ENCODE assay signal across 8 cellular contexts in genomic region chr19:38647966-38648788, GRCh38. TPM values are rescaled to one million over a fixed set of nuclear protein-coding genes. Genes with fewer than 3 reads are reported as not detected.
A peak's percentile ranks its signal among the peaks of the same experiment; 100 is the strongest.
DNase-seq lines count a peak whose midpoint lies in the region; ATAC-seq and TF ChIP-seq lines count a peak whose summit lies in the region.

No MANE protein-coding gene starts in this region.

- peak overlapping the region; percentile 88 for H3K4me2 ChIP-seq in hepatocyte

- CTCF ChIA-PET in activated CD4-positive, alpha-beta memory T cell treated with anti-CD3 and anti-CD28 coated beads, Interleukin-2, amount 10 ng/mL, durations not matched to agents 7 days and 5 days (lab: Charles Lee): interaction anchor here (0.9 to 3.3 kb wide), 16 partner anchors 10 to 283 kb away, joined by 3 to 34 read pairs (median 5); partner anchors contain the start of genes FAM98C, MRPS12 and SARS2

- peaks cover 23% of the 10 kb centered on the region for H4K20me1 ChIP-seq in hepatocyte (ENCODE audit: insufficient read depth, poor library complexity, severe bottlenecking)

- no peaks in the 10 kb centered on the region for H3K27me3 ChIP-seq in hepatocyte

- peak overlapping the region; percentile 85 for H3K27ac ChIP-seq in hepatocyte

- no peaks in the 10 kb centered on the region for H3K9me2 ChIP-seq in hepatocyte (replicated peaks; ENCODE audit: insufficient read depth)

- no peak overlapping the region for H2AFZ ChIP-seq in hepatocyte

- H3K9me3 Mint-ChIP-seq in activated CD4-positive, alpha-beta memory T cell treated with anti-CD3 and anti-CD28 coated beads, Interleukin-2, amount 10 ng/mL, durations not matched to agents 7 days and 5 days: no peaks in the 10 kb centered on the region
- no peaks in the 10 kb centered on the region for H3K9me3 Mint-ChIP-seq in stimulated activated effector memory CD8-positive, alpha-beta T cell treated with anti-CD3 and anti-CD28 coated beads, Interleukin-12 subunit alpha, Interleukin-12 subunit beta, amount 100 ng/mL, for 72 hours

- WGBS in hepatocyte (ENCODE audit: low lambda C conversion rate, missing lambda C conversion rate): 0% methylated on average over 11 of the region's 20 CpGs

- ATAC-seq in stimulated activated effector memory CD8-positive, alpha-beta T cell treated with anti-CD3 and anti-CD28 coated beads, Interleukin-12 subunit alpha, Interleukin-12 subunit beta, amount 100 ng/mL, for 72 hours: no peak
- ATAC-seq in HG02798 (IDR thresholded peaks at IDR 0.05; ENCODE audit: poor library complexity, unreplicated experiment): no peak
- ATAC-seq in GM19328 (IDR thresholded peaks at IDR 0.05; ENCODE audit: unreplicated experiment): no peak

- H3K4me3 ChIP-seq in hepatocyte: peak overlapping the region; percentile 91

- H3K36me3 Mint-ChIP-seq in activated CD4-positive, alpha-beta memory T cell treated with anti-CD3 and anti-CD28 coated beads, Interleukin-2, amount 10 ng/mL, durations not matched to agents 7 days and 5 days (ENCODE audit: low read depth): peaks cover 37% of the 10 kb centered on the region
- peaks cover 23% of the 10 kb centered on the region for H3K36me3 Mint-ChIP-seq in stimulated activated effector memory CD8-positive, alpha-beta T cell treated with anti-CD3 and anti-CD28 coated beads, Interleukin-12 subunit alpha, Interleukin-12 subunit beta, amount 100 ng/mL, for 72 hours

- no peaks in the 10 kb centered on the region for H3K9me3 ChIP-seq in hepatocyte (ENCODE audit: low read depth)

- H3K4me1 ChIP-seq in hepatocyte (ENCODE audit: insufficient read depth): peaks cover 24% of the 10 kb centered on the region

- DNase-seq in NCI-H1105 treated with DMSO at 0.1 percent for 48 hours (lab: John Stamatoyannopoulos, UW) (peak; percentile 10), NCI-H1105 (lab: John Stamatoyannopoulos, UW) (no peak), hepatocyte (ENCODE audit: low spot score) (peak; percentile 26), NCI-H187 (lab: John Stamatoyannopoulos, UW) (no peak)
- DNase-seq in activated CD4-positive, alpha-beta memory T cell treated with anti-CD3 and anti-CD28 coated beads, Interleukin-2, amount 10 ng/mL, durations not matched to agents 7 days and 5 days: no peak
- DNase-seq in stimulated activated effector memory CD8-positive, alpha-beta T cell treated with anti-CD3 and anti-CD28 coated beads, Interleukin-12 subunit alpha, Interleukin-12 subunit beta, amount 100 ng/mL, for 72 hours (ENCODE audit: low spot score in 2 of 2): peak in 1 of 2 donors; percentile 65

- peaks cover 49% of the 10 kb centered on the region for H3K4me1 Mint-ChIP-seq in activated CD4-positive, alpha-beta memory T cell treated with anti-CD3 and anti-CD28 coated beads, Interleukin-2, amount 10 ng/mL, durations not matched to agents 7 days and 5 days
- H3K4me1 Mint-ChIP-seq in stimulated activated effector memory CD8-positive, alpha-beta T cell treated with anti-CD3 and anti-CD28 coated beads, Interleukin-12 subunit alpha, Interleukin-12 subunit beta, amount 100 ng/mL, for 72 hours: peaks cover 49% of the 10 kb centered on the region

- no peaks in the 10 kb centered on the region for H3K27me3 Mint-ChIP-seq in activated CD4-positive, alpha-beta memory T cell treated with anti-CD3 and anti-CD28 coated beads, Interleukin-2, amount 10 ng/mL, durations not matched to agents 7 days and 5 days

- H3K4me3 Mint-ChIP-seq in activated CD4-positive, alpha-beta memory T cell treated with anti-CD3 and anti-CD28 coated beads, Interleukin-2, amount 10 ng/mL, durations not matched to agents 7 days and 5 days: peak overlapping the region; percentile 89
- H3K4me3 Mint-ChIP-seq in stimulated activated effector memory CD8-positive, alpha-beta T cell treated with anti-CD3 and anti-CD28 coated beads, Interleukin-12 subunit alpha, Interleukin-12 subunit beta, amount 100 ng/mL, for 72 hours: peak overlapping the region; percentile 91

- peak overlapping the region; percentile 80 for H3K27ac Mint-ChIP-seq in activated CD4-positive, alpha-beta memory T cell treated with anti-CD3 and anti-CD28 coated beads, Interleukin-2, amount 10 ng/mL, durations not matched to agents 7 days and 5 days
- H3K27ac Mint-ChIP-seq in stimulated activated effector memory CD8-positive, alpha-beta T cell treated with anti-CD3 and anti-CD28 coated beads, Interleukin-12 subunit alpha, Interleukin-12 subunit beta, amount 100 ng/mL, for 72 hours: peak overlapping the region; percentile 93

- H3K79me2 ChIP-seq in hepatocyte: peaks cover 53% of the 10 kb centered on the region

- no peaks in the 10 kb centered on the region for H3K36me3 ChIP-seq in hepatocyte (replicated peaks; ENCODE audit: insufficient read depth, low read depth)

- TF ChIP-seq CTCF in hepatocyte (IDR thresholded peaks at IDR 0.05; ENCODE audit: poor library complexity): no peak

- POLR2A ChIA-PET in activated CD4-positive, alpha-beta memory T cell treated with anti-CD3 and anti-CD28 coated beads, Interleukin-2, amount 10 ng/mL, durations not matched to agents 7 days and 5 days (lab: Charles Lee): interaction anchor here (0.7 to 5.2 kb wide), 26 partner anchors 8 to 788 kb away, joined by 3 to 30 read pairs (median 4); partner anchors contain the start of genes EIF3K, MAP4K1, MRPS12 and PSMD8

RNA-seq across cellular contexts. Expression of gene ACTN4, which starts 0.7 kb away (rescaled TPM):
- 100 to 1,000 TPM; 532 to 534 TPM for total RNA-seq in activated CD4-positive, alpha-beta memory T cell treated with anti-CD3 and anti-CD28 coated beads, Interleukin-2, amount 10 ng/mL, durations not matched to agents 7 days and 5 days
- 278 and 321 TPM in 2 replicates for total RNA-seq in hepatocyte
- 54.4 and 59.3 TPM in 2 replicates for polyA plus RNA-seq in hepatocyte

RNA-seq across cellular contexts. Expression of gene EIF3K, which starts 29.2 kb away (rescaled TPM):
- total RNA-seq in activated CD4-positive, alpha-beta memory T cell treated with anti-CD3 and anti-CD28 coated beads, Interleukin-2, amount 10 ng/mL, durations not matched to agents 7 days and 5 days: 100 to 1,000 TPM; 297 TPM
- 309 and 354 TPM in 2 replicates for total RNA-seq in hepatocyte
- polyA plus RNA-seq in hepatocyte: 170 and 171 TPM in 2 replicates

RNA-seq across cellular contexts. Expression of gene MAP4K1, which starts 30.4 kb away (rescaled TPM):
- 100 to 1,000 TPM; 374 to 383 TPM for total RNA-seq in activated CD4-positive, alpha-beta memory T cell treated with anti-CD3 and anti-CD28 coated beads, Interleukin-2, amount 10 ng/mL, durations not matched to agents 7 days and 5 days
- total RNA-seq in hepatocyte: 0.57 and 0.96 TPM in 2 replicates
- polyA plus RNA-seq in hepatocyte: 2.6 and 4.5 TPM in 2 replicates

Comparison
In these comparisons a context has a peak if more than half of its experiments do, and no peak if none do; other contexts are left out.
1. DNase-seq: peak in NCI-H1105 treated with DMSO at 0.1 percent for 48 hours (single experiment) and hepatocyte (single experiment); none in NCI-H1105 (single experiment), activated CD4-positive, alpha-beta memory T cell treated with anti-CD3 and anti-CD28 coated beads, Interleukin-2, amount 10 ng/mL, durations not matched to agents 7 days and 5 days (single experiment) and NCI-H187 (0 of 2).
2. RNA of gene MAP4K1, which starts 30.4 kb away (total RNA-seq): 374 to 383 TPM in activated CD4-positive, alpha-beta memory T cell treated with anti-CD3 and anti-CD28 coated beads, Interleukin-2, amount 10 ng/mL, durations not matched to agents 7 days and 5 days; 0.57 to 0.96 TPM in hepatocyte; every median in the first group is over 100 times any median in the second.